In genomic region chr11:63494936-63495335, GRCh38 we compare ENCODE assay signal across 2 cellular contexts.
TF ChIP-seq lines count a peak whose summit lies in the region.

No MANE protein-coding gene starts in this region.

TF ChIP-seq in liver, 16 proteins besides CTCF, POLR2A, EP300 and RAD21:
- TF ChIP-seq HNF4G (IDR thresholded peaks at IDR 0.05) (no peak), SP1 (IDR thresholded peaks at IDR 0.05) (no peak), FOXA1 (IDR thresholded peaks at IDR 0.05) (peak; percentile 44), NR2F2 (IDR thresholded peaks at IDR 0.05) (no peak), REST (IDR thresholded peaks at IDR 0.05) (no peak), HNF4A (conservative IDR thresholded peaks at IDR 0.05) (peak in 1 of 2 donors; percentile 34), MAX (IDR thresholded peaks at IDR 0.05) (no peak), TAF1 (conservative IDR thresholded peaks at IDR 0.05) (no peak), ZBTB33 (IDR thresholded peaks at IDR 0.05) (no peak), EGR1 (IDR thresholded peaks at IDR 0.05; ENCODE audit: low read depth in 2 of 2) (no peak), JUND (IDR thresholded peaks at IDR 0.05) (no peak), YY1 (IDR thresholded peaks at IDR 0.05) (no peak), FOXA2 (IDR thresholded peaks at IDR 0.05) (peak; percentile 69), RXRA (IDR thresholded peaks at IDR 0.05) (peak in 1 of 2 donors; percentile 31), ATF3 (IDR thresholded peaks at IDR 0.05) (no peak), GABPA (IDR thresholded peaks at IDR 0.05 in 1 of 2, conservative IDR thresholded peaks at IDR 0.05 in 1 of 2) (no peak)

TF ChIP-seq in HepG2, 621 proteins besides CTCF, POLR2A, EP300 and RAD21:
- TF ChIP-seq ZIK1 (CRISPR knock-in tag; IDR thresholded peaks at IDR 0.05; ENCODE audit: borderline replicate concordance, low read depth): no peak
- TF ChIP-seq AKNA (CRISPR knock-in tag; IDR thresholded peaks at IDR 0.05; ENCODE audit: borderline replicate concordance): no peak
- no peak for TF ChIP-seq ZSCAN12 (CRISPR knock-in tag; IDR thresholded peaks at IDR 0.05)
- no peak for TF ChIP-seq SOX13 (IDR thresholded peaks at IDR 0.05)
- no peak for TF ChIP-seq SOX13 (CRISPR knock-in tag; conservative IDR thresholded peaks at IDR 0.05 in 1 of 2, IDR thresholded peaks at IDR 0.05 in 1 of 2)
- no peak for TF ChIP-seq DMTF1 (CRISPR knock-in tag; IDR thresholded peaks at IDR 0.05)
- TF ChIP-seq SIN3A (IDR thresholded peaks at IDR 0.05; ENCODE audit: borderline replicate concordance, low read depth, low read length): no peak
- TF ChIP-seq ZHX2 (IDR thresholded peaks at IDR 0.05; ENCODE audit: low read depth): no peak
- TF ChIP-seq ZHX2 (CRISPR knock-in tag; IDR thresholded peaks at IDR 0.05; ENCODE audit: borderline replicate concordance): no peak
- no peak for TF ChIP-seq ZFP36L1 (CRISPR knock-in tag; IDR thresholded peaks at IDR 0.05)
- no peak for TF ChIP-seq ZSCAN31 (CRISPR knock-in tag; IDR thresholded peaks at IDR 0.05; ENCODE audit: low read depth)
- TF ChIP-seq ZNF687 (CRISPR knock-in tag; IDR thresholded peaks at IDR 0.05): no peak
- TF ChIP-seq ZNF333 (CRISPR knock-in tag; IDR thresholded peaks at IDR 0.05; ENCODE audit: borderline replicate concordance): no peak
- TF ChIP-seq KDM5A (IDR thresholded peaks at IDR 0.05; ENCODE audit: borderline replicate concordance, low read length): no peak
- no peak for TF ChIP-seq MEF2D (CRISPR knock-in tag; IDR thresholded peaks at IDR 0.05)
- no peak for TF ChIP-seq KMT2B (CRISPR knock-in tag; IDR thresholded peaks at IDR 0.05)
